In genomic region chr9:78938821-78939220, GRCh38 we compare ENCODE assay signal across 24 cellular contexts.
"Had no signal": no experiment of that assay in that cellular context is flagged by ENCODE, and none has a peak within 500 bp of the region (broad histone marks: within the 10 kb centered on the region; RNA-seq: fewer than 3 reads in every experiment).

No MANE protein-coding gene starts in this region.

- H3K27ac ChIP-seq: coronary artery, heart right ventricle, left lung, neural progenitor cell, ovary, psoas muscle, sigmoid colon, testis, tibial artery, upper lobe of left lung had no signal

- H3K4me1 ChIP-seq: heart right ventricle, left lung, neural progenitor cell, psoas muscle, sigmoid colon, testis, tibial artery, upper lobe of left lung had no signal

- H3K27me3 Mint-ChIP-seq: naive thymus-derived CD4-positive, alpha-beta T cell; stimulated activated memory B cell treated with anti-CD40 and anti-IgM and Interleukin-4, amounts not matched to agents 10 μg/mL and 1 μg/mL and 100 μg/mL, for 72 hours had no signal

- H3K9me3 ChIP-seq: left lung, ovary, psoas muscle, sigmoid colon, testis, tibial artery, upper lobe of left lung had no signal

- H3K4me2 ChIP-seq: neural progenitor cell had no signal

- H3K9me3 Mint-ChIP-seq: nephron; neural progenitor cell; stimulated activated memory B cell treated with anti-CD40 and anti-IgM and Interleukin-4, amounts not matched to agents 10 μg/mL and 1 μg/mL and 100 μg/mL, for 72 hours had no signal

- DNase-seq: foreskin melanocyte; glutamatergic neuron; heart right ventricle; hippocampal formation; left cardiac atrium; left lung; mammary epithelial cell; mesendoderm; midbrain; naive thymus-derived CD4-positive, alpha-beta T cell; ovary; psoas muscle; right cardiac atrium; sigmoid colon; stimulated activated CD4-positive, alpha-beta T cell treated with anti-CD3 and anti-CD28 coated beads, Interleukin-4, amount 100 ng/mL, for 4 hours; stimulated activated naive CD8-positive, alpha-beta T cell treated with anti-CD3 and anti-CD28 coated beads, Interleukin-15, Interleukin-2, amounts not matched to agents 100 U/mL and 50 U/mL, for 24 hours; substantia nigra; testis; tibial artery; upper lobe of left lung had no signal

- H3K4me3 ChIP-seq: coronary artery, heart right ventricle, left lung, neural progenitor cell, ovary, psoas muscle, sigmoid colon, testis, tibial artery, upper lobe of left lung had no signal

- H2AFZ ChIP-seq: neural progenitor cell had no signal

- H3K27me3 ChIP-seq: heart right ventricle, left lung, neural progenitor cell, ovary, sigmoid colon, testis, tibial artery, upper lobe of left lung had no signal

- H3K36me3 ChIP-seq: heart right ventricle, left lung, neural progenitor cell, ovary, sigmoid colon, tibial artery, upper lobe of left lung had no signal

- H3K27ac Mint-ChIP-seq: naive thymus-derived CD4-positive, alpha-beta T cell; neural progenitor cell; stimulated activated memory B cell treated with anti-CD40 and anti-IgM and Interleukin-4, amounts not matched to agents 10 μg/mL and 1 μg/mL and 100 μg/mL, for 72 hours had no signal

- H3K4me3 Mint-ChIP-seq: naive thymus-derived CD4-positive, alpha-beta T cell; nephron; neural progenitor cell; stimulated activated memory B cell treated with anti-CD40 and anti-IgM and Interleukin-4, amounts not matched to agents 10 μg/mL and 1 μg/mL and 100 μg/mL, for 72 hours had no signal

- H3K36me3 Mint-ChIP-seq: naive thymus-derived CD4-positive, alpha-beta T cell; neural progenitor cell; stimulated activated memory B cell treated with anti-CD40 and anti-IgM and Interleukin-4, amounts not matched to agents 10 μg/mL and 1 μg/mL and 100 μg/mL, for 72 hours had no signal

- H3K4me1 Mint-ChIP-seq: naive thymus-derived CD4-positive, alpha-beta T cell; neural progenitor cell; stimulated activated memory B cell treated with anti-CD40 and anti-IgM and Interleukin-4, amounts not matched to agents 10 μg/mL and 1 μg/mL and 100 μg/mL, for 72 hours had no signal
